ENCODE assay signal across 24 cellular contexts in the genomic region with DNA sequence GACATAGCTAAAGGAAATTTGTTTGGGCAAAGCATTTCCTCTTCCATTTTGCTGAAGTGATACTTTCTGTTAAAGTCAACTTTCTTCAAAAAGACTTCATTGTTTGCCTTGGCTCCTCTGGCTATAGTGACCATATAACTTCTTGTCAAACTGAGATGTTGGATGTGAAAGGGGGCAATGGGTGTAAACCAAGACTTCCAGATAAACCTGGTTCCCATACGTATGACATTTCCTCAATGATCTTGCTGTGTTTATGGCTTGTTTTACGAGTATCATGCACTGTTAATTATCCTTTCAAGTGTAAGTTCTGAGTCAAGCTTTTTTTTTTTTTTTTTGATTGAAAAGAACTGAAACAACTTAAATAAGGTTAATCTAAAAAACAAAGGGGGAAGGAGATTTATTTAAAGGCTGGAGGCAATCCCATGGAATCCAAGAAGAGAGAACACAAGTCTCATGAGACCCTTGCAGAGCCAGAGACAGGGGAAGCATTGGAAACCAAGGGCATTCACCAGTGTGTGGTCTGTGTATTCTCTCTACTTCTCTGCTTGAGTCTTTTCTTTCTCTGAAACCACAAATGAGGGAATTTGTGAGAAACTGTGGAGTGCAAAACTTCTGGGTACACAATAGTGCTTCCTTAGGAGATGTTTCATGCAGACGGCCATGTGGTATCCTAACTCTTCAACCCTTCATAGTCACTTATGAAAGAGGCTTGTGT.
"Had no signal": no experiment of that assay in that cellular context is flagged by ENCODE, and none has a peak within 500 bp of the region (broad histone marks: within the 10 kb centered on the region; RNA-seq: fewer than 3 reads in every experiment).

No MANE protein-coding gene starts in this region.

- H3K36me3 ChIP-seq: colonic mucosa, esophagus muscularis mucosa, heart right ventricle, lower lobe of right lung, neural progenitor cell, prostate gland, right atrium auricular region, sigmoid colon, stomach, thyroid gland had no signal

- DNase-seq: colonic mucosa; effector CD8-positive, alpha-beta T cell; endodermal cell; foreskin keratinocyte; glutamatergic neuron; heart right ventricle; hippocampal formation; left cardiac atrium; left ventricle myocardium superior; lower lobe of right lung; natural killer cell; nucleus accumbens; sigmoid colon; stimulated activated CD4-positive, alpha-beta T cell treated with anti-CD3 and anti-CD28 coated beads, Interleukin-2, amount 100 ng/mL, for 24 hours; stimulated activated CD4-positive, alpha-beta T cell treated with anti-CD3 and anti-CD28 coated beads, Interleukin-4, amount 100 ng/mL, for 24 hours; stimulated activated naive CD4-positive, alpha-beta T cell treated with Interleukin-2 at 50 U/mL for 16 hours; stomach; thyroid gland; trophoblast cell had no signal

- H3K4me3 ChIP-seq: colonic mucosa, esophagus muscularis mucosa, heart right ventricle, lower lobe of right lung, neural progenitor cell, prostate gland, right atrium auricular region, sigmoid colon, stomach, thyroid gland had no signal

- ATAC-seq: foreskin keratinocyte; heart right ventricle; left cardiac atrium; left ventricle myocardium superior; lower lobe of right lung; natural killer cell; stimulated activated effector memory CD8-positive, alpha-beta T cell treated with anti-CD3 and anti-CD28 coated beads, Interleukin-12 subunit alpha, Interleukin-12 subunit beta, amount 100 ng/mL, for 72 hours had no signal

- H3K9me3 ChIP-seq: colonic mucosa, esophagus muscularis mucosa, heart right ventricle, lower lobe of right lung, prostate gland, right atrium auricular region, sigmoid colon, stomach, thyroid gland had no signal

- H3K4me1 ChIP-seq: colonic mucosa, prostate gland, thyroid gland had no signal
